15 cellular contexts compared by ENCODE assay signal in the genomic region with DNA sequence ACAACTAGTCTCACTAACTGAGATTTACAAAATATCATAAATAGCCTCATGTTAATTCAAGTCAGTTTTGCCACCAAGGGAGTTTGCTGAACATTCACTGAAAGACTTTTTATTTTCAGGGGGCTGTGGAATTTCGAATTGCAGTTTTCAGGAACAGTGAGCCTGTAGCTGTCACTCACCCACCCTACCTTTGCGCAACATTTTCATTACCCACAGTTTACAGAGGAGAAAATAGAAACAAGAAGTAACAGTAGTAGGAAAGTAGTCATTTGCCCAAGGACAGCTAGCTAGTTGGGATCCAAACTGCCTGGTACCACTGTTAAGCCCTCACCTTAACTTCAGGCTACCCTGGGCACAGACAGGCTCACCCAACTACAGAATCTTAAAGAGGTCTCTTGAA.
"Had no signal": no experiment of that assay in that cellular context is flagged by ENCODE, and none has a peak within 500 bp of the region (broad histone marks: within the 10 kb centered on the region; RNA-seq: fewer than 3 reads in every experiment).

No MANE protein-coding gene starts in this region.

- H3K4me3 ChIP-seq: mucosa of descending colon, suprapubic skin, vagina had no signal

- ATAC-seq: effector memory CD8-positive, alpha-beta T cell; mucosa of descending colon; stimulated activated naive CD8-positive, alpha-beta T cell treated with anti-CD3 and anti-CD28 coated beads, Interleukin-15, amount 100 ng/mL, for 72 hours had no signal

- DNase-seq: activated CD4-positive, alpha-beta T cell treated with anti-CD3 and anti-CD28 coated beads, Interleukin-2, amount 50 U/mL, for 4 hours; activated gamma-delta T cell; amygdala; dermis blood vessel endothelial cell; effector memory CD8-positive, alpha-beta T cell; head of caudate nucleus; mucosa of descending colon; naive B cell; stimulated activated naive CD8-positive, alpha-beta T cell treated with anti-CD3 and anti-CD28 coated beads, Interleukin-15, amount 100 ng/mL, for 72 hours; T-helper 2 cell had no signal

- H3K4me1 ChIP-seq: suprapubic skin, vagina had no signal

- H3K27ac ChIP-seq: suprapubic skin, vagina had no signal

- H3K9me3 ChIP-seq: mucosa of descending colon, suprapubic skin, vagina had no signal

- H3K36me3 Mint-ChIP-seq: activated naive CD8-positive, alpha-beta T cell; memory B cell; naive B cell had no signal

- H3K27ac Mint-ChIP-seq: activated naive CD8-positive, alpha-beta T cell; effector memory CD8-positive, alpha-beta T cell; memory B cell; stimulated activated naive CD8-positive, alpha-beta T cell treated with anti-CD3 and anti-CD28 coated beads, Interleukin-15, amount 100 ng/mL, for 72 hours had no signal

- H3K36me3 ChIP-seq: suprapubic skin, vagina had no signal

- H3K9me3 Mint-ChIP-seq: effector memory CD8-positive, alpha-beta T cell; memory B cell; neural crest cell; stimulated activated naive CD8-positive, alpha-beta T cell treated with anti-CD3 and anti-CD28 coated beads, Interleukin-15, amount 100 ng/mL, for 72 hours had no signal

- H3K27me3 ChIP-seq: suprapubic skin, vagina had no signal
